In the genomic region with DNA sequence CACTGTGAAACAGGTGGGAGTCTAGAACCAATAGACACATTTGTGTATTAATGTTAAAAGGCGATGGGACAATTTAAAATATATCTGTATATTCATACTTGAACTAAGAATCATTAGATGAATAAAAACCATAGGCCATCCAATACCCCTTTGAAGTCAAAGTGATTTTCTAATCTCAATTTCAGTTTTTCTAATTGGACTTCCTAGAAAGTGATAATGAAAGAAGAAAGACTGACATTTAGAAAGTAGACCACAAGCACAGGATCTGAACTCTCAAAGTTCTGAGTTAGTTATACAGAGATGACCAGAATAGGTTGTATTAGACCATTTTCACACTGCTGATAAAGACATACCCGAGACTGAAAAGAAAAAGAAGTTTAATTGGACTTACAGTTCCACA, we compare ENCODE assay signal across 21 cellular contexts.
A peak's percentile ranks its signal among the peaks of the same experiment; 100 is the strongest.
DNase-seq lines count a peak whose midpoint lies in the region; ATAC-seq and TF ChIP-seq lines count a peak whose summit lies in the region.
"Had no signal": no experiment of that assay in that cellular context is flagged by ENCODE, and none has a peak within 500 bp of the region (broad histone marks: within the 10 kb centered on the region; RNA-seq: fewer than 3 reads in every experiment).

No MANE protein-coding gene starts in this region.

- H3K9me3 Mint-ChIP-seq in chondrocyte (ENCODE audit: low read depth) = peaks cover 3% of the 10 kb centered on the region
- H3K9me3 Mint-ChIP-seq in activated naive CD4-positive, alpha-beta T cell treated with anti-CD3 and anti-CD28 coated beads for 36 hours = peaks cover 4% of the 10 kb centered on the region

- H3K4me1 ChIP-seq in adrenal gland (replicated peaks in 1 of 2) (peaks cover 0 to 6% of the 10 kb centered on the region in 2 donors), SJCRH30 (no peaks in the 10 kb centered on the region)
- H3K4me1 ChIP-seq: A549 had no signal

- H3K4me3 Mint-ChIP-seq in chondrocyte (ENCODE audit: unreplicated experiment) = no peak overlapping the region
- no peak overlapping the region for H3K4me3 Mint-ChIP-seq in activated naive CD4-positive, alpha-beta T cell treated with anti-CD3 and anti-CD28 coated beads for 36 hours
- H3K4me3 Mint-ChIP-seq: endodermal cell, type B pancreatic cell had no signal

- H3K27me3 Mint-ChIP-seq in chondrocyte (ENCODE audit: low read depth) = no peaks in the 10 kb centered on the region
- H3K27me3 Mint-ChIP-seq in activated naive CD4-positive, alpha-beta T cell treated with anti-CD3 and anti-CD28 coated beads for 36 hours (ENCODE audit: low read depth) = no peaks in the 10 kb centered on the region

- H3K9me3 ChIP-seq in adrenal gland (replicated peaks in 1 of 3) (no peaks in the 10 kb centered on the region), SJCRH30 (replicated peaks) (no peaks in the 10 kb centered on the region)
- H3K9me3 ChIP-seq: A549 had no signal

- peak; percentile 67 for ATAC-seq in GM18498 (IDR thresholded peaks at IDR 0.05; ENCODE audit: unreplicated experiment)
- peak; percentile 56 for ATAC-seq in GM19463 (IDR thresholded peaks at IDR 0.05; ENCODE audit: unreplicated experiment)
- ATAC-seq in HG02642 (IDR thresholded peaks at IDR 0.05; ENCODE audit: poor library complexity, unreplicated experiment) = peak; percentile 60
- peak; percentile 57 for ATAC-seq in HG03432 (IDR thresholded peaks at IDR 0.05; ENCODE audit: unreplicated experiment)
- ATAC-seq: A549 had no signal

- no peak for DNase-seq in adrenal gland
- no peak for DNase-seq in SJCRH30
- no peak for DNase-seq in chondrocyte (ENCODE audit: low spot score)
- no peak for DNase-seq in activated naive CD4-positive, alpha-beta T cell treated with anti-CD3 and anti-CD28 coated beads for 36 hours
- DNase-seq: activated naive CD4-positive, alpha-beta T cell treated with anti-CD3 and anti-CD28 coated beads, Interleukin-2, amount 50 U/mL, for 16 hours; endodermal cell; head of caudate nucleus; NCI-H1048; NCI-H2081; occipital lobe; SHP77; stimulated activated CD4-positive, alpha-beta T cell treated with anti-CD3 and anti-CD28 coated beads, Interleukin-15, amount 100 ng/mL, for 24 hours; stimulated activated naive CD4-positive, alpha-beta T cell treated with Interleukin-2 at 50 U/mL for 16 hours had no signal

- H3K4me3 ChIP-seq in adrenal gland (no peak overlapping the region), SJCRH30 (no peak overlapping the region)
- H3K4me3 ChIP-seq: A549; BLaER1 treated with 17β-estradiol and CSF1 and Interleukin-3, amounts not matched to agents 10 nM and 100 nM had no signal

- WGBS in adrenal gland, 4 donors = 74 to 80% (median 78%) methylated on average over 2 of the region's 2 CpGs

- TF ChIP-seq CTCF in adrenal gland (IDR thresholded peaks at IDR 0.05) = no peak
- TF ChIP-seq CTCF in chondrocyte (IDR thresholded peaks at IDR 0.05) = no peak

- peaks cover 45% of the 10 kb centered on the region for H3K4me1 Mint-ChIP-seq in chondrocyte (ENCODE audit: low read depth)
- no peaks in the 10 kb centered on the region for H3K4me1 Mint-ChIP-seq in activated naive CD4-positive, alpha-beta T cell treated with anti-CD3 and anti-CD28 coated beads for 36 hours (ENCODE audit: low read depth)

- H3K36me3 ChIP-seq in adrenal gland (replicated peaks in 1 of 2) = no peaks in the 10 kb centered on the region
- no peaks in the 10 kb centered on the region for H3K36me3 ChIP-seq in SJCRH30
- H3K36me3 ChIP-seq: BLaER1 treated with 17β-estradiol and CSF1 and Interleukin-3, amounts not matched to agents 10 nM and 100 nM had no signal

- CTCF ChIA-PET in activated naive CD4-positive, alpha-beta T cell treated with anti-CD3 and anti-CD28 coated beads for 36 hours (lab: Charles Lee) = no interaction called here

- no peak overlapping the region for H3K27ac Mint-ChIP-seq in chondrocyte (ENCODE audit: unreplicated experiment)
- no peak overlapping the region for H3K27ac Mint-ChIP-seq in activated naive CD4-positive, alpha-beta T cell treated with anti-CD3 and anti-CD28 coated beads for 36 hours
- H3K27ac Mint-ChIP-seq: endodermal cell, type B pancreatic cell had no signal

- TF ChIP-seq POLR2A in adrenal gland (IDR thresholded peaks at IDR 0.05) = no peak

- intact Hi-C loops in adrenal gland (cut with DNase I) = no loop called here
- intact Hi-C loops in activated naive CD4-positive, alpha-beta T cell treated with anti-CD3 and anti-CD28 coated beads for 36 hours (cut with micrococcal nuclease) = no loop called here

- H3K27ac ChIP-seq in adrenal gland = no peak overlapping the region
- no peak overlapping the region for H3K27ac ChIP-seq in SJCRH30
- H3K27ac ChIP-seq: A549; BLaER1 treated with 17β-estradiol and CSF1 and Interleukin-3, amounts not matched to agents 10 nM and 100 nM; KMS-11 had no signal

- H3K27me3 ChIP-seq in adrenal gland = no peaks in the 10 kb centered on the region
- peaks cover 7% of the 10 kb centered on the region; the same call in 1 of the 2 replicates for H3K27me3 ChIP-seq in SJCRH30
- H3K27me3 ChIP-seq: BLaER1 treated with 17β-estradiol and CSF1 and Interleukin-3, amounts not matched to agents 10 nM and 100 nM had no signal

- H3K36me3 Mint-ChIP-seq in chondrocyte (ENCODE audit: low read depth) = no peaks in the 10 kb centered on the region
- H3K36me3 Mint-ChIP-seq in activated naive CD4-positive, alpha-beta T cell treated with anti-CD3 and anti-CD28 coated beads for 36 hours (ENCODE audit: low read depth) = no peaks in the 10 kb centered on the region
- H3K36me3 Mint-ChIP-seq: type B pancreatic cell had no signal
